ENCODE assay signal across 7 cellular contexts in genomic region chr2:111698743-111699554, GRCh38.
DNase-seq lines count a peak whose midpoint lies in the region; ATAC-seq and TF ChIP-seq lines count a peak whose summit lies in the region.

No MANE protein-coding gene starts in this region.

- in situ Hi-C loops in astrocyte of the spinal cord (cut with HindIII; ENCODE audit: low sequenced_read_pairs), result loop anchor here (25.0 kb wide), 1 partner anchor 562 kb away; no protein-coding TSS in a partner anchor

- H3K4me3 ChIP-seq in astrocyte of the spinal cord (ENCODE audit: low read depth, low read length), result no peak overlapping the region

- DNase-seq in MV-4-11 (lab: John Stamatoyannopoulos, UW) (peak; percentile 97), T-helper 2 cell (peak in 4 of 5 experiments; percentile 5 to 91 (median 22)), astrocyte of the spinal cord (ENCODE audit: low read depth, low spot score) (peak; percentile 99), iris pigment epithelial cell (ENCODE audit: low read depth) (peak; percentile 99)
- DNase-seq in stimulated activated CD4-positive, alpha-beta T cell treated with anti-CD3 and anti-CD28 coated beads, Interleukin-15, amount 100 ng/mL, for 48 hours (ENCODE audit: low read depth in 2 of 2), result peak; percentile 38 to 45

- peak; percentile 34; the same call in 1 of the 3 replicates for TF ChIP-seq CTCF in GM12872 (IDR thresholded peaks at IDR 0.05; ENCODE audit: insufficient read depth, low read depth, low read length)
- peak; percentile 63 for TF ChIP-seq CTCF in astrocyte of the spinal cord (IDR thresholded peaks at IDR 0.05; ENCODE audit: low read depth, low read length)

- no peak for ATAC-seq in HG03520 (IDR thresholded peaks at IDR 0.05; ENCODE audit: unreplicated experiment)

Comparison
In these comparisons a context has a peak if more than half of its experiments do, and no peak if none do; other contexts are left out.
1. DNase-seq: peak in every context shown above with its lines; median percentile 99 in astrocyte of the spinal cord; 99 in iris pigment epithelial cell; 97 in MV-4-11; 42 in stimulated activated CD4-positive, alpha-beta T cell treated with anti-CD3 and anti-CD28 coated beads, Interleukin-15, amount 100 ng/mL, for 48 hours; 22 in T-helper 2 cell.